ENCODE assay signal across 26 cellular contexts in genomic region chr7:67475293-67475692, GRCh38.
A peak's percentile ranks its signal among the peaks of the same experiment; 100 is the strongest.
DNase-seq lines count a peak whose midpoint lies in the region; ATAC-seq, FAIRE-seq and TF ChIP-seq lines count a peak whose summit lies in the region.
"Had no signal": no experiment of that assay in that cellular context is flagged by ENCODE, and none has a peak within 500 bp of the region (broad histone marks: within the 10 kb centered on the region; RNA-seq: fewer than 3 reads in every experiment).

No MANE protein-coding gene starts in this region.

- no peak overlapping the region for H3K23ac ChIP-seq in IMR-90 (ENCODE audit: low read depth, low read length)
- no peak overlapping the region for H3K23ac ChIP-seq in H1 (ENCODE audit: insufficient read length)

- H2BK20ac ChIP-seq in IMR-90 (ENCODE audit: low read depth, low read length) (no peak overlapping the region), H1 (ENCODE audit: low read length) (no peak overlapping the region)

- intact Hi-C loops in HepG2 (cut with micrococcal nuclease; ENCODE audit: unreplicated experiment) = no loop called here
- intact Hi-C loops in right lobe of liver (cut with DNase I) = no loop called here
- intact Hi-C loops in IMR-90 (cut with micrococcal nuclease) = no loop called here

- no peak overlapping the region for H2BK15ac ChIP-seq in IMR-90 (ENCODE audit: low read depth, low read length)
- H2BK15ac ChIP-seq in H1 (ENCODE audit: low read length) = no peak overlapping the region

- POLR2A ChIA-PET in HepG2 (lab: Yijun Ruan, JAX) = no interaction called here
- POLR2A ChIA-PET in IMR-90 (lab: Charles Lee; ENCODE audit: unreplicated experiment) = no interaction called here
- POLR2A ChIA-PET in H1 (lab: Charles Lee; ENCODE audit: partially characterized antibody) = no interaction called here

- DNase-seq in HepG2 (ENCODE audit: low spot score) (no peak), right lobe of liver (no peak), IMR-90 (no peak), H1 (ENCODE audit: low read depth in 1 of 2, low spot score in 2 of 2) (no peak), retina (no peak)
- DNase-seq: AML-193; Caco-2; Calu3; CD4-positive, alpha-beta T cell; CD8-positive, alpha-beta T cell; DMS 273 treated with DMSO at 0.1 percent for 48 hours; DMS153; DMS53; DMS79; DND-41; EL; GDM1 had no signal

- no peaks in the 10 kb centered on the region for H3K79me2 ChIP-seq in HepG2 (ENCODE audit: insufficient read depth, low read length)
- H3K79me2 ChIP-seq in H1 (ENCODE audit: control insufficient read depth in 1 of 2, insufficient read depth in 2 of 2, low read length in 2 of 2) = no peaks in the 10 kb centered on the region

- no peaks in the 10 kb centered on the region for H4K20me1 ChIP-seq in HepG2 (ENCODE audit: insufficient read depth, low read length)
- H4K20me1 ChIP-seq in IMR-90 (ENCODE audit: insufficient read depth, low read length) = no peaks in the 10 kb centered on the region
- peaks cover 0 to 5% of the 10 kb centered on the region in 2 experiments for H4K20me1 ChIP-seq in H1 (replicated peaks in 1 of 2; ENCODE audit: control insufficient read depth in 1 of 2, insufficient read depth in 2 of 2, low read length in 2 of 2)
- H4K20me1 ChIP-seq: BLaER1 treated with 17β-estradiol and CSF1 and Interleukin-3, amounts not matched to agents 10 nM and 100 nM had no signal

- H2AK9ac ChIP-seq in IMR-90 (replicated peaks; ENCODE audit: low read depth, low read length, poor library complexity) = no peak overlapping the region

- no peak overlapping the region for H4K5ac ChIP-seq in IMR-90 (ENCODE audit: low read depth, low read length)
- no peak overlapping the region for H4K5ac ChIP-seq in H1 (ENCODE audit: insufficient read length, low read depth, low read length)

- no peaks in the 10 kb centered on the region for H3K27me3 ChIP-seq in HepG2 (ENCODE audit: control insufficient read depth in 1 of 2, insufficient read depth in 2 of 2, low read length in 2 of 2)
- H3K27me3 ChIP-seq in right lobe of liver = no peaks in the 10 kb centered on the region
- H3K27me3 ChIP-seq in IMR-90 (ENCODE audit: control insufficient read depth, insufficient read depth, low read length) = no peaks in the 10 kb centered on the region
- no peaks in the 10 kb centered on the region for H3K27me3 ChIP-seq in H1 (replicated peaks in 1 of 4; ENCODE audit: control insufficient read depth in 3 of 4, extremely low read depth in 1 of 4, insufficient read depth in 3 of 4, low read length in 3 of 4)
- H3K27me3 ChIP-seq: BLaER1 treated with 17β-estradiol and CSF1 and Interleukin-3, amounts not matched to agents 10 nM and 100 nM had no signal

- peak overlapping the region; percentile 19 for H2BK5ac ChIP-seq in IMR-90 (ENCODE audit: low read depth, low read length, poor library complexity, severe bottlenecking)
- H2BK5ac ChIP-seq in H1 (ENCODE audit: low read depth, low read length) = no peak overlapping the region

- H3K4me3 ChIP-seq in HepG2 (replicated peaks in 1 of 3; ENCODE audit: insufficient read depth in 1 of 3, low read depth in 2 of 3, low read length in 3 of 3) (no peak overlapping the region), right lobe of liver (no peak overlapping the region), IMR-90 (ENCODE audit: insufficient read depth, low read depth, low read length) (no peak overlapping the region), H1 (ENCODE audit: extremely low read depth in 1 of 4, insufficient read depth in 2 of 4, low read depth in 3 of 4, low read length in 4 of 4) (no peak overlapping the region)
- H3K4me3 ChIP-seq: A549; BLaER1 treated with 17β-estradiol and CSF1 and Interleukin-3, amounts not matched to agents 10 nM and 100 nM; GM12878 had no signal

- H3K9me3 ChIP-seq in HepG2 (ENCODE audit: low read length) = peaks cover 8% of the 10 kb centered on the region
- H3K9me3 ChIP-seq in right lobe of liver = no peaks in the 10 kb centered on the region
- H3K9me3 ChIP-seq in IMR-90 (ENCODE audit: control insufficient read depth, insufficient read depth, low read length) = peaks cover 2% of the 10 kb centered on the region
- peaks cover 0 to 6% of the 10 kb centered on the region in 2 experiments; a peak in 1 of 4 replicates for H3K9me3 ChIP-seq in H1 (ENCODE audit: insufficient read depth in 2 of 2, low read depth in 1 of 2, low read length in 1 of 2)
- H3K9me3 ChIP-seq: A549, Caco-2 had no signal

- H3K9me1 ChIP-seq in IMR-90 (ENCODE audit: insufficient read depth, low read length) = no peaks in the 10 kb centered on the region

- H3K14ac ChIP-seq in IMR-90 (replicated peaks; ENCODE audit: low read depth, low read length) (no peak overlapping the region), H1 (ENCODE audit: insufficient read length) (no peak overlapping the region)

- no peak overlapping the region for H4K8ac ChIP-seq in IMR-90 (ENCODE audit: low read depth in 2 of 2, low read length in 2 of 2)
- H4K8ac ChIP-seq in H1 (ENCODE audit: extremely low read depth, insufficient read depth, low read length) = no peak overlapping the region

- H3K27ac ChIP-seq in HepG2 (ENCODE audit: extremely low read length, insufficient read depth, low read length) (no peak overlapping the region), right lobe of liver (no peak overlapping the region), IMR-90 (ENCODE audit: insufficient read depth, low read length) (no peak overlapping the region), H1 (ENCODE audit: low read depth, low read length) (no peak overlapping the region)
- H3K27ac ChIP-seq: 22Rv1; A549; BLaER1 treated with 17β-estradiol and CSF1 and Interleukin-3, amounts not matched to agents 10 nM and 100 nM; C4-2B had no signal

- BruUV-seq in HepG2 (replicated peaks; lab: Mats Ljungman, UMichigan) (no TSS peak), IMR-90 (replicated peaks; lab: Mats Ljungman, UMichigan) (no TSS peak)

- dilution Hi-C loops in IMR-90 (cut with HindIII; ENCODE audit: low sequenced_read_pairs, unreplicated experiment) = no loop called here

- H3K36me3 ChIP-seq in HepG2 (replicated peaks in 1 of 2; ENCODE audit: control insufficient read depth in 1 of 2, insufficient read depth in 2 of 2, low read length in 2 of 2) = no peaks in the 10 kb centered on the region
- no peaks in the 10 kb centered on the region for H3K36me3 ChIP-seq in right lobe of liver
- H3K36me3 ChIP-seq in IMR-90 (ENCODE audit: control insufficient read depth, insufficient read depth, low read length) = no peaks in the 10 kb centered on the region
- H3K36me3 ChIP-seq in H1 (ENCODE audit: control insufficient read depth in 2 of 4, insufficient read depth in 4 of 4, low read length in 3 of 4) = no peaks in the 10 kb centered on the region
- H3K36me3 ChIP-seq: BLaER1 treated with 17β-estradiol and CSF1 and Interleukin-3, amounts not matched to agents 10 nM and 100 nM had no signal

- H3K9ac ChIP-seq in HepG2 (ENCODE audit: insufficient read depth, low read depth, low read length) = no peak overlapping the region
- H3K9ac ChIP-seq in IMR-90 (ENCODE audit: low read depth, low read length) = no peak overlapping the region
- no peak overlapping the region for H3K9ac ChIP-seq in H1 (replicated peaks in 1 of 4; ENCODE audit: extremely low read depth in 1 of 4, low read depth in 3 of 4, low read length in 3 of 4)
- H3K9ac ChIP-seq: BLaER1 treated with 17β-estradiol and CSF1 and Interleukin-3, amounts not matched to agents 10 nM and 100 nM had no signal

- TF ChIP-seq RAD21 in HepG2 (CRISPR knock-in tag; IDR thresholded peaks at IDR 0.05) (no peak), IMR-90 (IDR thresholded peaks at IDR 0.05; ENCODE audit: low read length) (no peak), H1 (IDR thresholded peaks at IDR 0.05 in 1 of 2, conservative IDR thresholded peaks at IDR 0.05 in 1 of 2; ENCODE audit: low read depth in 2 of 2, low read length in 2 of 2) (no peak)

- H3K56ac ChIP-seq in IMR-90 (ENCODE audit: extremely low read depth, insufficient read depth, low read length) (no peak overlapping the region), H1 (replicated peaks; ENCODE audit: insufficient read length, low read depth, low read length) (peak overlapping the region; percentile 46)

- in situ Hi-C loops in HepG2 (cut with HindIII; ENCODE audit: extremely low pct_ligation_motif_present, low pct_unique_long_range_greater_than_20kb) (no loop called here), IMR-90 (cut with MboI; ENCODE audit: low sequenced_read_pairs) (no loop called here)

- no peak overlapping the region for H2AFZ ChIP-seq in HepG2 (ENCODE audit: low read length)
- no peak overlapping the region for H2AFZ ChIP-seq in IMR-90 (replicated peaks; ENCODE audit: low read length, poor library complexity)
- no peak overlapping the region for H2AFZ ChIP-seq in H1 (ENCODE audit: low read length)

- H3K4me2 ChIP-seq in HepG2 (ENCODE audit: low read depth, low read length) (no peak overlapping the region), IMR-90 (ENCODE audit: low read depth, low read length) (no peak overlapping the region), H1 (ENCODE audit: insufficient read depth in 1 of 2, low read depth in 2 of 2, low read length in 2 of 2) (no peak overlapping the region)
- H3K4me2 ChIP-seq: A549; BLaER1 treated with 17β-estradiol and CSF1 and Interleukin-3, amounts not matched to agents 10 nM and 100 nM had no signal

- TF ChIP-seq EP300 in HepG2 (IDR thresholded peaks at IDR 0.05; ENCODE audit: low read depth in 2 of 2, low read length in 2 of 2) (no peak), HepG2 (CRISPR knock-in tag; IDR thresholded peaks at IDR 0.05; ENCODE audit: borderline replicate concordance) (no peak), H1 (IDR thresholded peaks at IDR 0.05; ENCODE audit: borderline replicate concordance in 1 of 2, low read depth in 2 of 2, low read length in 2 of 2) (no peak)

- TF ChIP-seq POLR2A in HepG2 (IDR thresholded peaks at IDR 0.05; ENCODE audit: insufficient read depth in 1 of 2, low read depth in 2 of 2, low read length in 2 of 2) = no peak
- no peak for TF ChIP-seq POLR2A in right lobe of liver (IDR thresholded peaks at IDR 0.05)
- TF ChIP-seq POLR2A in IMR-90 (IDR thresholded peaks at IDR 0.05; ENCODE audit: low read depth, low read length) = no peak
- no peak for TF ChIP-seq POLR2A in H1 (IDR thresholded peaks at IDR 0.05; ENCODE audit: control extremely low read depth in 1 of 2, low read depth in 2 of 2, low read length in 2 of 2)

- H3K79me1 ChIP-seq in IMR-90 (ENCODE audit: low read depth in 1 of 2, low read length in 2 of 2) (no peaks in the 10 kb centered on the region), H1 (ENCODE audit: low read depth, low read length) (no peaks in the 10 kb centered on the region)

- H2AK5ac ChIP-seq in IMR-90 (ENCODE audit: low read depth, low read length) (no peak overlapping the region), H1 (ENCODE audit: low read depth, low read length) (peak overlapping the region; percentile 39; the same call in 1 of the 2 replicates)

- no peak for TF ChIP-seq CTCF in HepG2 (CRISPR knock-in tag; IDR thresholded peaks at IDR 0.05)
- no peak for TF ChIP-seq CTCF in right lobe of liver (IDR thresholded peaks at IDR 0.05)
- no peak for TF ChIP-seq CTCF in IMR-90 (conservative IDR thresholded peaks at IDR 0.05; ENCODE audit: low read depth, low read length)
- TF ChIP-seq CTCF in H1 (IDR thresholded peaks at IDR 0.05; ENCODE audit: control extremely low read depth in 1 of 3, insufficient read depth in 1 of 3, low read depth in 1 of 3, low read length in 3 of 3) = no peak

- no peak overlapping the region for H4K91ac ChIP-seq in IMR-90 (ENCODE audit: insufficient read depth, low read depth, low read length)
- H4K91ac ChIP-seq in H1 (replicated peaks; ENCODE audit: insufficient read length, low read length) = no peak overlapping the region

- H2BK12ac ChIP-seq in H1 (ENCODE audit: low read depth, low read length) = no peak overlapping the region

- H3K18ac ChIP-seq in IMR-90 (ENCODE audit: low read depth, low read length) (no peak overlapping the region), H1 (ENCODE audit: extremely low read depth, low read length) (no peak overlapping the region)

- no peak for FAIRE-seq in HepG2 (lab: Jason Lieb, UNC)
- FAIRE-seq in H1 (lab: Jason Lieb, UNC) = no peak
- FAIRE-seq: A549, GM12878, GM12892, GM18507 had no signal

- H3K23me2 ChIP-seq in H1 (ENCODE audit: low read depth, low read length) = peaks cover 9% of the 10 kb centered on the region; the same call in 1 of the 2 replicates

- H3K4me1 ChIP-seq in HepG2 (ENCODE audit: insufficient read depth, low read length) (no peaks in the 10 kb centered on the region), right lobe of liver (no peaks in the 10 kb centered on the region), IMR-90 (ENCODE audit: control insufficient read depth, insufficient read depth, low read length) (no peaks in the 10 kb centered on the region), H1 (replicated peaks in 1 of 4; ENCODE audit: control insufficient read depth in 3 of 4, insufficient read depth in 4 of 4, low read length in 3 of 4) (no peaks in the 10 kb centered on the region)
- H3K4me1 ChIP-seq: A549; BLaER1 treated with 17β-estradiol and CSF1 and Interleukin-3, amounts not matched to agents 10 nM and 100 nM; Caco-2 had no signal

- CTCF ChIA-PET in HepG2 (lab: Yijun Ruan, JAX; ENCODE audit: low intra/inter-chr PET ratio, low total read pairs) = no interaction called here
- CTCF ChIA-PET in IMR-90 (lab: Yijun Ruan, JAX) = no interaction called here
- CTCF ChIA-PET in H1 (lab: Charles Lee; ENCODE audit: partially characterized antibody) = no interaction called here

- ATAC-seq in HepG2 (no peak), right lobe of liver (no peak), IMR-90 (ENCODE audit: low read depth) (no peak), GM21717 (IDR thresholded peaks at IDR 0.05; ENCODE audit: unreplicated experiment) (no peak), HG03432 (IDR thresholded peaks at IDR 0.05; ENCODE audit: unreplicated experiment) (no peak)
- ATAC-seq: A549; CD8-positive, alpha-beta T cell; GM12878 had no signal

- WGBS in HepG2 (ENCODE audit: low lambda C conversion rate) = 43% methylated on average over 1 of the region's 1 CpG
- WGBS in right lobe of liver (ENCODE audit: insufficient coverage, low coverage, low lambda C conversion rate, missing lambda C conversion rate) = 83% methylated on average over 1 of the region's 1 CpG
- 75% methylated on average over 1 of the region's 1 CpG; no CpG with 5 or more reads in 1 of the 2 experiments for WGBS in IMR-90 (ENCODE audit: extremely low coverage in 2 of 2, insufficient read length in 1 of 2), 2 experiments
- WGBS in H1 (ENCODE audit: extremely low coverage in 1 of 2, insufficient coverage in 1 of 2, insufficient read length in 1 of 2, insufficient replicate concordance in 2 of 2, low coverage in 1 of 2, low lambda C conversion rate in 2 of 2, missing lambda C conversion rate in 1 of 2), 2 experiments = 93% methylated on average over 1 of the region's 1 CpG; no CpG with 5 or more reads in 1 of the 2 experiments

- H3K4ac ChIP-seq in IMR-90 (ENCODE audit: low read depth, low read length) (no peak overlapping the region), H1 (replicated peaks; ENCODE audit: insufficient read length, low read depth, low read length) (no peak overlapping the region)

- H2BK120ac ChIP-seq in IMR-90 (ENCODE audit: low read depth, low read length) = no peak overlapping the region
- H2BK120ac ChIP-seq in H1 (replicated peaks; ENCODE audit: low read depth, low read length) = no peak overlapping the region
